ENCODE assay signal across 1 cellular context in the genomic region with DNA sequence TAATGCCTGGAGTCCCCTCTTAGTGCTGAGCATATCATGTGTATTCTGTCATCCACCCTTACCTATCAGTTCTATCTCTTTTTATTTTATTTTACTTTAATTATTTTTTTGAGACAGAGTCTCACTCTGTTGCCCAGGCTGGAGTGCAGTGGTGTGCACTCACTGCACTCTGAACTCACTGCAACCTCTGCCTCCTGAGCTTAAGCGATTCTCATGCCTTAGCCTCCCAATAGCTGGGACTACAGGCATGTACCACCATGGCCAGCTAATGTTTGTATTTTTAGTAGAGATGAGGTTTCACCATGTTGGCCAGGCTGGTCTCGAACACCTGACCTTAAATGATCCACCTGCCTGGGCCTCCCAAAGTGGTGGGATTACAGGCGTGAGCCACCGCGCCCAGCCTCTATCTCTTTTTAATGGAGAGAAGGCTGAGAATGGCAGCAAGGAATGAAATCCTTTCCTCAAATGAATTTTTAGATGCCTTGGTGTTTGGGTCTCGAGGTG.
TF ChIP-seq lines count a peak whose summit lies in the region.

No MANE protein-coding gene starts in this region.

TF ChIP-seq in K562, 482 proteins besides CTCF, POLR2A, EP300 and RAD21:
- TF ChIP-seq STAT5A (IDR thresholded peaks at IDR 0.05; ENCODE audit: borderline replicate concordance, low read length) (no peak), ARHGAP35 (IDR thresholded peaks at IDR 0.05; ENCODE audit: partially characterized antibody) (no peak), ELF1 (tag; IDR thresholded peaks at IDR 0.05) (no peak), PCBP1 (IDR thresholded peaks at IDR 0.05; ENCODE audit: low read depth, low read length, poor library complexity, severe bottlenecking) (no peak), POLR3G (IDR thresholded peaks at IDR 0.05; ENCODE audit: extremely low read depth, insufficient read length, insufficient replicate concordance) (no peak), POLR2H (tag; IDR thresholded peaks at IDR 0.05; ENCODE audit: low read depth) (no peak), ZMIZ1 (IDR thresholded peaks at IDR 0.05; ENCODE audit: low read depth in 2 of 2, low read length in 2 of 2) (no peak), ZNF311 (CRISPR knock-in tag; IDR thresholded peaks at IDR 0.05) (no peak), ZNF384 (IDR thresholded peaks at IDR 0.05; ENCODE audit: low read depth, low read length) (no peak)
